19 cellular contexts compared by ENCODE assay signal in the genomic region with DNA sequence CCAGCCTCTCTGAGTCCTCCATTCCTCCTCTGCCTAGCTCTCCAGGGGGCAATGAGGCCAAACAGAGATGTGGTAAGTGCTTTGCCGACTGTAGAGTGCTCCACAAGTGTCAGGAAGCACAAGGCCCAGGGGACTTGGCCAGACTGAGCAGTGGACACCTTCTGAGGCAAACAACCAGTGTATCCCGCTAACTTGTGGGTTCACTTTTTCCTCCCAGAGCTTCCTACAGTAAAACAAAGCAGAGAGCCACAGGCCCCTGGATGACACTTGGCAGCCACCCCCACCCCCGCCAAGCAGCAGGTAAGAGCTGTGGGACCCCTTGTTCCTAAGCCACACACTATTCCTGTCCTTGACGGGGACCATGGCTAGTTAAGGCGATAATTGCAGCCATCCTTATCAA.
A peak's percentile ranks its signal among the peaks of the same experiment; 100 is the strongest.
DNase-seq lines count a peak whose midpoint lies in the region; ATAC-seq and TF ChIP-seq lines count a peak whose summit lies in the region.
"Had no signal": no experiment of that assay in that cellular context is flagged by ENCODE, and none has a peak within 500 bp of the region (broad histone marks: within the 10 kb centered on the region; RNA-seq: fewer than 3 reads in every experiment).

No MANE protein-coding gene starts in this region.

- no peak for TF ChIP-seq POLR2A in erythroblast (IDR thresholded peaks at IDR 0.05; ENCODE audit: low read length)

- peak; percentile 37 for DNase-seq in activated CD8-positive, alpha-beta memory T cell treated with anti-CD3 and anti-CD28 coated beads, Interleukin-2, amount 10 ng/mL, durations not matched to agents 7 days and 5 days
- no peak for DNase-seq in activated CD8-positive, alpha-beta memory T cell treated with anti-CD3 and anti-CD28 coated beads for 24 hours
- peak; percentile 15 for DNase-seq in D341Med (ENCODE audit: low spot score)
- DNase-seq in ecto neural progenitor cell (ENCODE audit: low spot score), result peak; percentile 41
- DNase-seq in osteoblast (ENCODE audit: insufficient read length, low spot score, missing footprints), result peak; percentile 59
- no peak for DNase-seq in osteocyte (ENCODE audit: extremely low spot score, unreplicated experiment)
- no peak for DNase-seq in erythroblast (lab: John Stamatoyannopoulos, UW)
- DNase-seq in cerebellar nuclear complex (lab: John Stamatoyannopoulos, UW), result no peak
- DNase-seq: AML-193; CD8-positive, alpha-beta memory T cell; COR-L47; DMS79; GF-D8; KG1 had no signal

- H3K79me2 ChIP-seq in osteoblast (ENCODE audit: insufficient read depth, low read length), result no peaks in the 10 kb centered on the region

- no peaks in the 10 kb centered on the region for H3K4me1 ChIP-seq in osteoblast (ENCODE audit: insufficient read depth, low read length)
- H3K4me1 ChIP-seq: A549, HAP-1 had no signal

- no peak for ATAC-seq in activated CD8-positive, alpha-beta memory T cell treated with anti-CD3 and anti-CD28 coated beads, Interleukin-2, amount 10 ng/mL, durations not matched to agents 7 days and 5 days
- ATAC-seq: A549, GM12878 had no signal

- H4K20me1 ChIP-seq in osteoblast (ENCODE audit: insufficient read depth, low read length), result no peaks in the 10 kb centered on the region

- no peak overlapping the region for H2AFZ ChIP-seq in osteoblast (ENCODE audit: low read length)

- no peaks in the 10 kb centered on the region for H3K36me3 ChIP-seq in osteoblast (ENCODE audit: insufficient read depth, low read length)
- H3K36me3 ChIP-seq: HAP-1 had no signal

- no peak overlapping the region for H3K27ac ChIP-seq in osteoblast (ENCODE audit: low read depth, low read length)
- H3K27ac ChIP-seq: 22Rv1, A549 had no signal

- TF ChIP-seq CTCF in osteoblast (IDR thresholded peaks at IDR 0.05; ENCODE audit: extremely low read depth, low read depth, low read length) (no peak), osteocyte (IDR thresholded peaks at IDR 0.05) (no peak)

- H3K4me3 Mint-ChIP-seq in activated CD8-positive, alpha-beta memory T cell treated with anti-CD3 and anti-CD28 coated beads, Interleukin-2, amount 10 ng/mL, durations not matched to agents 7 days and 5 days, result no peak overlapping the region
- no peak overlapping the region for H3K4me3 Mint-ChIP-seq in osteocyte (ENCODE audit: unreplicated experiment)
- H3K4me3 Mint-ChIP-seq: CD8-positive, alpha-beta memory T cell; IgD-negative memory B cell had no signal

- H3K9me3 Mint-ChIP-seq in activated CD8-positive, alpha-beta memory T cell treated with anti-CD3 and anti-CD28 coated beads, Interleukin-2, amount 10 ng/mL, durations not matched to agents 7 days and 5 days (ENCODE audit: low read depth), result no peaks in the 10 kb centered on the region
- H3K9me3 Mint-ChIP-seq in osteocyte (ENCODE audit: unreplicated experiment), result no peaks in the 10 kb centered on the region
- H3K9me3 Mint-ChIP-seq: CD8-positive, alpha-beta memory T cell had no signal

- H3K4me1 Mint-ChIP-seq in activated CD8-positive, alpha-beta memory T cell treated with anti-CD3 and anti-CD28 coated beads, Interleukin-2, amount 10 ng/mL, durations not matched to agents 7 days and 5 days, result no peaks in the 10 kb centered on the region
- H3K4me1 Mint-ChIP-seq in osteocyte (ENCODE audit: unreplicated experiment), result no peaks in the 10 kb centered on the region
- H3K4me1 Mint-ChIP-seq: CD8-positive, alpha-beta memory T cell; IgD-negative memory B cell had no signal

- H3K4me3 ChIP-seq in osteoblast (ENCODE audit: insufficient read depth, low read length), result no peak overlapping the region
- H3K4me3 ChIP-seq: A549, GM12878, HAP-1 had no signal

- H3K27me3 ChIP-seq in osteoblast (ENCODE audit: insufficient read depth, low read length), result peaks cover 31% of the 10 kb centered on the region

- no peaks in the 10 kb centered on the region for H3K36me3 Mint-ChIP-seq in activated CD8-positive, alpha-beta memory T cell treated with anti-CD3 and anti-CD28 coated beads, Interleukin-2, amount 10 ng/mL, durations not matched to agents 7 days and 5 days
- no peaks in the 10 kb centered on the region for H3K36me3 Mint-ChIP-seq in osteocyte (ENCODE audit: unreplicated experiment)

- H3K27ac Mint-ChIP-seq in activated CD8-positive, alpha-beta memory T cell treated with anti-CD3 and anti-CD28 coated beads, Interleukin-2, amount 10 ng/mL, durations not matched to agents 7 days and 5 days, result no peak overlapping the region
- no peak overlapping the region for H3K27ac Mint-ChIP-seq in osteocyte (ENCODE audit: unreplicated experiment)
- H3K27ac Mint-ChIP-seq: CD8-positive, alpha-beta memory T cell; IgD-negative memory B cell had no signal

- no peaks in the 10 kb centered on the region for H3K9me3 ChIP-seq in osteoblast (ENCODE audit: low read depth, low read length)
- H3K9me3 ChIP-seq: A549, HAP-1 had no signal

- CTCF ChIA-PET in activated CD8-positive, alpha-beta memory T cell treated with anti-CD3 and anti-CD28 coated beads, Interleukin-2, amount 10 ng/mL, durations not matched to agents 7 days and 5 days (lab: Charles Lee), result no interaction called here

- no peak overlapping the region for H3K4me2 ChIP-seq in osteoblast (ENCODE audit: insufficient read depth, low read length)
- H3K4me2 ChIP-seq: A549 had no signal

- H3K27me3 Mint-ChIP-seq in activated CD8-positive, alpha-beta memory T cell treated with anti-CD3 and anti-CD28 coated beads, Interleukin-2, amount 10 ng/mL, durations not matched to agents 7 days and 5 days, result peaks cover 25% of the 10 kb centered on the region
- peaks cover 42% of the 10 kb centered on the region for H3K27me3 Mint-ChIP-seq in osteocyte (ENCODE audit: unreplicated experiment)

Comparison
In these comparisons a context has a peak if more than half of its experiments do, and no peak if none do; other contexts are left out.
1. DNase-seq: peak in activated CD8-positive, alpha-beta memory T cell treated with anti-CD3 and anti-CD28 coated beads, Interleukin-2, amount 10 ng/mL, durations not matched to agents 7 days and 5 days (single experiment), D341Med (single experiment), ecto neural progenitor cell (single experiment) and osteoblast (single experiment); none in activated CD8-positive, alpha-beta memory T cell treated with anti-CD3 and anti-CD28 coated beads for 24 hours (single experiment), osteocyte (single experiment), erythroblast (0 of 2) and cerebellar nuclear complex (0 of 2).